8 cellular contexts compared by ENCODE assay signal in the genomic region with DNA sequence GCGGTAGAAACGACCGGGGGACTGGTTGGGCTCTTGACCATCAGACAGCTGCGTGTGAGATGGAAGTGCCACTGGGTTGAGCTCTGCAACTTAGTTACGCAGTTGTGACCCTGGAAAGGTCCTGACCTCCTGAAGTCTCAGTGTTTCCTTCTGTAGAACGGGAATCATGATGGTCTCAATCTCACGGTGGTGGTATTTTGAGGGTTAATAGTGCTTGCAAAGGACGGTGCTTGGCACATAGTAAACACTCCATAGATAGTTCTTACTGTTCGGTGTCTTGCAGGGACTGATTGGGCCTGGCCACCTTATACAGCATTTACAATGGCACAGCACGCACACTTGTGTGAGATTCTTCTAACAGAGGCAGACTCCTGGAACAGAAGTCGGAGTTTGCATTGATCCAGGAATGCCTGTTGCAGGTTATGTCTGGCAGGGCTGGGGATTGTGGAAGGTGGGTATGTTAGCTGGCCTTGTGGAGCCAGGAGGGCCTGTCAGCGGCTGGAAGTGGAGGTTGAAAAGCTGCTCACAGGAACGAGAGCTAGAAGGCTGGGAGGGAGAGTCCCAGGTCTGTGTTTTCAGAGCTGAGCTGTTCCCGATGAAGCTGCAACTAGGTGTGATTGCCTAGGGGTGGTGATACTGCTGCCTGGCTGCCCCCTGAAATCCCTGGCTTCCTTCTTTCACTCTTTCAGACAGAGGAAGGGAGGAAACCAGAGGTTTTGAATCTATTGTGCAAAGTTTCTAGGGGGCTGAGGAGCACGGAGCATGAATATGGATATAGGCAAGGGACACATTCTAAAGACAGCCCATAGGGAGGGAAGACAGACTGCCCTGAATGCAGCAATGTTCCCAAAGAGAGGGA. TPM values are rescaled to one million over a fixed set of nuclear protein-coding genes. Genes with fewer than 3 reads are reported as not detected.
DNase-seq lines count a peak whose midpoint lies in the region; ATAC-seq and TF ChIP-seq lines count a peak whose summit lies in the region.

No MANE protein-coding gene starts in this region.

- peaks cover 41% of the 10 kb centered on the region for H3K4me1 Mint-ChIP-seq in T-helper 2 cell treated with Interferon-gamma antibody and Interleukin-4, amounts not matched to agents 5 μg/mL and 100 μg/mL, for 36 hours (ENCODE audit: low read depth)
- H3K4me1 Mint-ChIP-seq in activated CD4-positive, alpha-beta T cell treated with anti-CD3 and anti-CD28 coated beads, Interleukin-2, amount 10 ng/mL, durations not matched to agents 7 days and 5 days: peaks cover 50% of the 10 kb centered on the region

- DNase-seq in T-helper 2 cell treated with Interferon-gamma antibody and Interleukin-4, amounts not matched to agents 5 μg/mL and 100 μg/mL, for 36 hours (ENCODE audit: low spot score): no peak
- DNase-seq in T-helper 2 cell: no peak
- peak; percentile 9 for DNase-seq in activated CD4-positive, alpha-beta T cell treated with anti-CD3 and anti-CD28 coated beads, Interleukin-2, amount 10 ng/mL, durations not matched to agents 7 days and 5 days
- peak; percentile 19 for DNase-seq in fibroblast of pulmonary artery (ENCODE audit: low read depth)
- no peak for DNase-seq in mesenteric fat pad (ENCODE audit: low spot score)
- no peak for DNase-seq in NCI-H2227 treated with DMSO at 0.1 percent for 48 hours (lab: John Stamatoyannopoulos, UW)

- no peaks in the 10 kb centered on the region for H3K9me3 ChIP-seq in neural cell (ENCODE audit: low read length)

- H3K27me3 Mint-ChIP-seq in T-helper 2 cell treated with Interferon-gamma antibody and Interleukin-4, amounts not matched to agents 5 μg/mL and 100 μg/mL, for 36 hours (ENCODE audit: low read depth): peaks cover 8% of the 10 kb centered on the region
- peaks cover 3% of the 10 kb centered on the region for H3K27me3 Mint-ChIP-seq in activated CD4-positive, alpha-beta T cell treated with anti-CD3 and anti-CD28 coated beads, Interleukin-2, amount 10 ng/mL, durations not matched to agents 7 days and 5 days

- H3K79me2 ChIP-seq in neural cell (replicated peaks; ENCODE audit: insufficient read depth, low read length): peaks cover 27% of the 10 kb centered on the region

- no peak overlapping the region for H2AFZ ChIP-seq in neural cell (ENCODE audit: low read depth, low read length)

- no peak for TF ChIP-seq EP300 in neural cell (conservative IDR thresholded peaks at IDR 0.05; ENCODE audit: poor library complexity, severe bottlenecking)

- H3K9ac ChIP-seq in neural cell (ENCODE audit: low read length): no peak overlapping the region

- peak overlapping the region; percentile 81 for H3K4me3 ChIP-seq in fibroblast of pulmonary artery (replicated peaks; ENCODE audit: low read depth, low read length)
- H3K4me3 ChIP-seq in neural cell (ENCODE audit: low read length): peak overlapping the region; percentile 96

- no peaks in the 10 kb centered on the region for H3K9me3 Mint-ChIP-seq in T-helper 2 cell treated with Interferon-gamma antibody and Interleukin-4, amounts not matched to agents 5 μg/mL and 100 μg/mL, for 36 hours
- no peaks in the 10 kb centered on the region for H3K9me3 Mint-ChIP-seq in activated CD4-positive, alpha-beta T cell treated with anti-CD3 and anti-CD28 coated beads, Interleukin-2, amount 10 ng/mL, durations not matched to agents 7 days and 5 days

- TF ChIP-seq CTCF in fibroblast of pulmonary artery (IDR thresholded peaks at IDR 0.05; ENCODE audit: low read length, missing control alignments) (no peak), neural cell (IDR thresholded peaks at IDR 0.05; ENCODE audit: poor library complexity, severe bottlenecking) (no peak)

- no peaks in the 10 kb centered on the region for H3K9me2 ChIP-seq in neural cell (ENCODE audit: insufficient read depth, low read length)

- H3K36me3 Mint-ChIP-seq in T-helper 2 cell treated with Interferon-gamma antibody and Interleukin-4, amounts not matched to agents 5 μg/mL and 100 μg/mL, for 36 hours (ENCODE audit: low read depth): peaks cover 12% of the 10 kb centered on the region
- H3K36me3 Mint-ChIP-seq in activated CD4-positive, alpha-beta T cell treated with anti-CD3 and anti-CD28 coated beads, Interleukin-2, amount 10 ng/mL, durations not matched to agents 7 days and 5 days (ENCODE audit: low read depth): peaks cover 11% of the 10 kb centered on the region

- H3K36me3 ChIP-seq in neural cell (ENCODE audit: insufficient read depth, low read length): no peaks in the 10 kb centered on the region

- H3K27me3 ChIP-seq in neural cell (ENCODE audit: insufficient read depth, low read depth, low read length): peaks cover 2% of the 10 kb centered on the region

- no peaks in the 10 kb centered on the region for H3F3A ChIP-seq in neural cell (ENCODE audit: insufficient read depth, low read length, poor library complexity, severe bottlenecking)

- no peak for TF ChIP-seq RAD21 in neural cell (conservative IDR thresholded peaks at IDR 0.05)

- peak overlapping the region; percentile 98 for H3K4me3 Mint-ChIP-seq in T-helper 2 cell treated with Interferon-gamma antibody and Interleukin-4, amounts not matched to agents 5 μg/mL and 100 μg/mL, for 36 hours
- peak overlapping the region; percentile 98 for H3K4me3 Mint-ChIP-seq in activated CD4-positive, alpha-beta T cell treated with anti-CD3 and anti-CD28 coated beads, Interleukin-2, amount 10 ng/mL, durations not matched to agents 7 days and 5 days

- CTCF ChIA-PET in activated CD4-positive, alpha-beta T cell treated with anti-CD3 and anti-CD28 coated beads, Interleukin-2, amount 10 ng/mL, durations not matched to agents 7 days and 5 days (lab: Charles Lee): interaction anchor here (0.8 to 1.5 kb wide), 5 partner anchors 16 to 354 kb away, joined by 3 to 5 read pairs (median 3); no protein-coding TSS in a partner anchor

- H3K27ac Mint-ChIP-seq in T-helper 2 cell treated with Interferon-gamma antibody and Interleukin-4, amounts not matched to agents 5 μg/mL and 100 μg/mL, for 36 hours: peak overlapping the region; percentile 100
- H3K27ac Mint-ChIP-seq in activated CD4-positive, alpha-beta T cell treated with anti-CD3 and anti-CD28 coated beads, Interleukin-2, amount 10 ng/mL, durations not matched to agents 7 days and 5 days: peak overlapping the region; percentile 99

- no peak overlapping the region for H3K27ac ChIP-seq in neural cell (ENCODE audit: low read length)

- peak overlapping the region; percentile 68 for H3K4me2 ChIP-seq in neural cell (ENCODE audit: low read length)

- POLR2A ChIA-PET in activated CD4-positive, alpha-beta T cell treated with anti-CD3 and anti-CD28 coated beads, Interleukin-2, amount 10 ng/mL, durations not matched to agents 7 days and 5 days (lab: Charles Lee): interaction anchor here (0.7 to 1.1 kb wide), 4 partner anchors 59 to 834 kb away, joined by 3 to 7 read pairs (median 4); no protein-coding TSS in a partner anchor

- no peaks in the 10 kb centered on the region for H4K20me1 ChIP-seq in neural cell (ENCODE audit: insufficient read depth)

- ATAC-seq in HG03280 (IDR thresholded peaks at IDR 0.05; ENCODE audit: unreplicated experiment): peak; percentile 2

TF ChIP-seq in neural cell, 6 proteins besides CTCF, POLR2A, EP300 and RAD21:
- TF ChIP-seq SMC3 (conservative IDR thresholded peaks at IDR 0.05; ENCODE audit: poor library complexity): no peak
- TF ChIP-seq MXI1 (conservative IDR thresholded peaks at IDR 0.05; ENCODE audit: poor library complexity, severe bottlenecking): no peak
- no peak for TF ChIP-seq POLR2AphosphoS5 (IDR thresholded peaks at IDR 0.05)
- TF ChIP-seq, protein P1, sequence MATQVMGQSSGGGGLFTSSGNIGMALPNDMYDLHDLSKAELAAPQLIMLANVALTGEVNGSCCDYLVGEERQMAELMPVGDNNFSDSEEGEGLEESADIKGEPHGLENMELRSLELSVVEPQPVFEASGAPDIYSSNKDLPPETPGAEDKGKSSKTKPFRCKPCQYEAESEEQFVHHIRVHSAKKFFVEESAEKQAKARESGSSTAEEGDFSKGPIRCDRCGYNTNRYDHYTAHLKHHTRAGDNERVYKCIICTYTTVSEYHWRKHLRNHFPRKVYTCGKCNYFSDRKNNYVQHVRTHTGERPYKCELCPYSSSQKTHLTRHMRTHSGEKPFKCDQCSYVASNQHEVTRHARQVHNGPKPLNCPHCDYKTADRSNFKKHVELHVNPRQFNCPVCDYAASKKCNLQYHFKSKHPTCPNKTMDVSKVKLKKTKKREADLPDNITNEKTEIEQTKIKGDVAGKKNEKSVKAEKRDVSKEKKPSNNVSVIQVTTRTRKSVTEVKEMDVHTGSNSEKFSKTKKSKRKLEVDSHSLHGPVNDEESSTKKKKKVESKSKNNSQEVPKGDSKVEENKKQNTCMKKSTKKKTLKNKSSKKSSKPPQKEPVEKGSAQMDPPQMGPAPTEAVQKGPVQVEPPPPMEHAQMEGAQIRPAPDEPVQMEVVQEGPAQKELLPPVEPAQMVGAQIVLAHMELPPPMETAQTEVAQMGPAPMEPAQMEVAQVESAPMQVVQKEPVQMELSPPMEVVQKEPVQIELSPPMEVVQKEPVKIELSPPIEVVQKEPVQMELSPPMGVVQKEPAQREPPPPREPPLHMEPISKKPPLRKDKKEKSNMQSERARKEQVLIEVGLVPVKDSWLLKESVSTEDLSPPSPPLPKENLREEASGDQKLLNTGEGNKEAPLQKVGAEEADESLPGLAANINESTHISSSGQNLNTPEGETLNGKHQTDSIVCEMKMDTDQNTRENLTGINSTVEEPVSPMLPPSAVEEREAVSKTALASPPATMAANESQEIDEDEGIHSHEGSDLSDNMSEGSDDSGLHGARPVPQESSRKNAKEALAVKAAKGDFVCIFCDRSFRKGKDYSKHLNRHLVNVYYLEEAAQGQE (IDR thresholded peaks at IDR 0.05; ENCODE audit: borderline replicate concordance): no peak

RNA-seq across cellular contexts. Expression of a gene that starts 1.0 kb away (rescaled TPM):
- 100 to 1,000 TPM; 206 to 209 TPM for total RNA-seq in activated CD4-positive, alpha-beta T cell treated with anti-CD3 and anti-CD28 coated beads, Interleukin-2, amount 10 ng/mL, durations not matched to agents 7 days and 5 days
- polyA plus RNA-seq in neural cell: 279 and 304 TPM in 2 replicates
- 64.0 and 68.3 TPM in 2 replicates for polyA minus RNA-seq in neural cell
- total RNA-seq in mesenteric fat pad: 237 TPM

RNA-seq across cellular contexts. Expression of a gene that starts 49.4 kb away (rescaled TPM):
- total RNA-seq in activated CD4-positive, alpha-beta T cell treated with anti-CD3 and anti-CD28 coated beads, Interleukin-2, amount 10 ng/mL, durations not matched to agents 7 days and 5 days: not detected
- polyA plus RNA-seq in neural cell: not detected in 2 replicates
- not detected in 2 replicates for polyA minus RNA-seq in neural cell
- total RNA-seq in mesenteric fat pad: not detected

Comparison
In these comparisons a context has a peak if more than half of its experiments do, and no peak if none do; other contexts are left out.
1. DNase-seq: peak in activated CD4-positive, alpha-beta T cell treated with anti-CD3 and anti-CD28 coated beads, Interleukin-2, amount 10 ng/mL, durations not matched to agents 7 days and 5 days (single experiment) and fibroblast of pulmonary artery (single experiment); none in T-helper 2 cell treated with Interferon-gamma antibody and Interleukin-4, amounts not matched to agents 5 μg/mL and 100 μg/mL, for 36 hours (single experiment), T-helper 2 cell (0 of 5), mesenteric fat pad (single experiment) and NCI-H2227 treated with DMSO at 0.1 percent for 48 hours (single experiment).